Comparison of ENCODE assay signal across 1 cellular context in genomic region chr12:67760586-67761275, GRCh38.
TF ChIP-seq lines count a peak whose summit lies in the region.

No MANE protein-coding gene starts in this region.

TF ChIP-seq in H1, 55 proteins besides CTCF, POLR2A, EP300 and RAD21:
- TF ChIP-seq TAF7 (optimal IDR thresholded peaks at IDR 0.05; ENCODE audit: borderline replicate concordance, low read depth, low read length) = no peak
- TF ChIP-seq RXRA (IDR thresholded peaks at IDR 0.05; ENCODE audit: insufficient read depth, low read depth, low read length) = no peak
- TF ChIP-seq KDM5A (IDR thresholded peaks at IDR 0.05; ENCODE audit: low read length) = no peak
- no peak for TF ChIP-seq SIRT6 (IDR thresholded peaks at IDR 0.05; ENCODE audit: low read length)
- no peak for TF ChIP-seq ATF3 (IDR thresholded peaks at IDR 0.05; ENCODE audit: insufficient read depth, low read depth, low read length)
- TF ChIP-seq SIX5 (IDR thresholded peaks at IDR 0.05; ENCODE audit: low read depth, low read length) = no peak
- TF ChIP-seq SIN3A (conservative IDR thresholded peaks at IDR 0.05 in 1 of 2, IDR thresholded peaks at IDR 0.05 in 1 of 2; ENCODE audit: low read depth in 1 of 2, low read length in 2 of 2) = no peak
- no peak for TF ChIP-seq TBP (IDR thresholded peaks at IDR 0.05; ENCODE audit: low read depth, low read length)
- no peak for TF ChIP-seq CEBPB (IDR thresholded peaks at IDR 0.05; ENCODE audit: low read depth, low read length)
- TF ChIP-seq HDAC2 (IDR thresholded peaks at IDR 0.05; ENCODE audit: borderline replicate concordance in 1 of 2, low read depth in 2 of 2, low read length in 2 of 2) = no peak
- TF ChIP-seq USF2 (IDR thresholded peaks at IDR 0.05; ENCODE audit: low read length) = no peak
- TF ChIP-seq E2F6 (IDR thresholded peaks at IDR 0.05) = no peak
- TF ChIP-seq MAFK (IDR thresholded peaks at IDR 0.05; ENCODE audit: low read depth, low read length) = no peak
